8 cellular contexts compared by ENCODE assay signal in genomic region chr13:108878732-108879131, GRCh38.
"Had no signal": no experiment of that assay in that cellular context is flagged by ENCODE, and none has a peak within 500 bp of the region (broad histone marks: within the 10 kb centered on the region; RNA-seq: fewer than 3 reads in every experiment).

No MANE protein-coding gene starts in this region.

- DNase-seq: GM23248, GOT3, H9, HCEC 1CT, HFFc6, KBM-7 had no signal

- H3K4me1 Mint-ChIP-seq: H9, IgD-negative memory B cell had no signal

- H3K27me3 Mint-ChIP-seq: IgD-negative memory B cell had no signal

- ATAC-seq: HepG2 had no signal

- H3K27ac Mint-ChIP-seq: H9, HFFc6, IgD-negative memory B cell had no signal

- H3K4me3 Mint-ChIP-seq: H9, HFFc6, IgD-negative memory B cell had no signal
